In genomic region chr1:234106032-234106431, GRCh38 we compare ENCODE assay signal across 29 cellular contexts.
"Had no signal": no experiment of that assay in that cellular context is flagged by ENCODE, and none has a peak within 500 bp of the region (broad histone marks: within the 10 kb centered on the region; RNA-seq: fewer than 3 reads in every experiment).

No MANE protein-coding gene starts in this region.

- DNase-seq: activated CD4-positive, alpha-beta memory T cell treated with anti-CD3 and anti-CD28 coated beads for 36 hours; activated CD4-positive, alpha-beta T cell treated with anti-CD3 and anti-CD28 coated beads for 36 hours; activated CD4-positive, alpha-beta T cell treated with anti-CD3 and anti-CD28 coated beads, Interleukin-2, amount 10 ng/mL, durations not matched to agents 24 days and 14 days; activated CD4-positive, CD25-positive, alpha-beta regulatory T cell; activated CD4-positive, CD25-positive, alpha-beta regulatory T cell treated with anti-CD3 and anti-CD28 coated beads, Interleukin-2, amount 50 U/mL, for 72 hours; activated CD8-positive, alpha-beta memory T cell treated with anti-CD3 and anti-CD28 coated beads, Interleukin-2, amount 10 ng/mL, durations not matched to agents 7 days and 5 days; activated CD8-positive, alpha-beta memory T cell treated with anti-CD3 and anti-CD28 coated beads, Interleukin-2, amount 50 U/mL, for 4 hours; activated CD8-positive, alpha-beta T cell treated with anti-CD3 and anti-CD28 coated beads, Interleukin-2, amount 10 ng/mL, durations not matched to agents 7 days and 5 days; activated effector memory CD4-positive, alpha-beta T cell treated with anti-CD3 and anti-CD28 coated beads, Interleukin-2, amount 50 U/mL, for 16 hours; activated naive CD4-positive, alpha-beta T cell treated with anti-CD3 and anti-CD28 coated beads for 36 hours; activated naive CD8-positive, alpha-beta T cell treated with anti-CD3 and anti-CD28 coated beads for 36 hours; activated naive CD8-positive, alpha-beta T cell treated with anti-CD3 and anti-CD28 coated beads, Interleukin-2, amount 50 U/mL, for 24 hours; activated T-cell treated with anti-CD3 and anti-CD28 coated beads, Interleukin-2, amount 50 U/mL, for 1 hour; activated T-cell treated with anti-CD3 and anti-CD28 coated beads, Interleukin-2, amount 50 U/mL, for 48 hours; amygdala; aorta; body of pancreas; caudate nucleus; dorsolateral prefrontal cortex; effector memory CD4-positive, alpha-beta T cell; endodermal cell; foreskin fibroblast; head of caudate nucleus; hippocampal formation; T1000 had no signal

- H3K27ac ChIP-seq: adrenal gland, body of pancreas, dorsolateral prefrontal cortex had no signal

- H3K36me3 ChIP-seq: adrenal gland had no signal

- H3K4me3 ChIP-seq: adrenal gland, body of pancreas, dorsolateral prefrontal cortex had no signal

- H3K9me3 ChIP-seq: adrenal gland, body of pancreas had no signal

- H3K27me3 ChIP-seq: adrenal gland, body of pancreas had no signal

- FAIRE-seq: colon, frontal cortex had no signal

- ATAC-seq: activated CD4-positive, alpha-beta T cell treated with anti-CD3 and anti-CD28 coated beads for 36 hours; activated CD8-positive, alpha-beta memory T cell treated with anti-CD3 and anti-CD28 coated beads, Interleukin-2, amount 10 ng/mL, durations not matched to agents 7 days and 5 days; activated CD8-positive, alpha-beta T cell treated with anti-CD3 and anti-CD28 coated beads, Interleukin-2, amount 10 ng/mL, durations not matched to agents 7 days and 5 days; activated naive CD8-positive, alpha-beta T cell treated with anti-CD3 and anti-CD28 coated beads, Interleukin-2, amount 50 U/mL, for 24 hours; body of pancreas; esophagus mucosa had no signal

- H3K4me1 ChIP-seq: adrenal gland, body of pancreas had no signal
